In the genomic region with DNA sequence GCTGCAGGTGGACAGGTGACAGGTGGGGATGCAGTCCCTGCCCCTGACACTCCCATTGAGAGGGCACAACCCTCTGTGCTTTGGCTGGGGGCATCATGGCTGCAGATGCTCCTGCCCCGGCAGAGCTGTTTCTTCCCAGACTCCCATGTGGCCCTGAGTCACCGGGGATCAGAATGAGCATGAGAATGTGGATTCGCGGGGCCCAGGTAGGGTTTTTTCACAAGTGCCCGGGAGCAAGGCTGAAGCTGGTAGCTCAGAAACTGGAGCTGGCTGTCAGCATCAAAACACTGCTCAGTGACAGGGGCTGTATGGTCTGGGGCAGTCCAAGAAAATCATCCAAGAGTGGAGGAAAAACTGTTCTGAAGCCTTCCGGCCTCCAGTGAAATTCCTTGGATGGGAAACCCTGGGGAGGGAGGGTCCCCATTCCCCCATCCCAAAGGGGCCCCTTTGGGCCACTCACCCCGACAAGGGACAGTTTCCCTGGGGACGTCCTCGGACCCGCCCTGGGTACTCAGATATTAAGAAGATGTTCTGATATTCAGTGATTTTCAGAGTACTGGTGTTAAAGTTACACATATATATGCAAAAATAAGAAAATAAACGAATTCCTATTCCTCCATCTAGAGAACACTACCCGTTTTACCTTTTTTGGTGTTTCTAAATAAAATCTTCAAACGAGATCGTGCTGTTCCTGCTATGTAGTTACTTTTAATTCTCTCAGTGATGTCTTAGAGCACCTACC, we compare ENCODE assay signal across 15 cellular contexts.
A peak's percentile ranks its signal among the peaks of the same experiment; 100 is the strongest.
DNase-seq lines count a peak whose midpoint lies in the region; ATAC-seq, FAIRE-seq and TF ChIP-seq lines count a peak whose summit lies in the region.
"Had no signal": no experiment of that assay in that cellular context is flagged by ENCODE, and none has a peak within 500 bp of the region (broad histone marks: within the 10 kb centered on the region; RNA-seq: fewer than 3 reads in every experiment).

No MANE protein-coding gene starts in this region.

- no peak overlapping the region for H3K18ac ChIP-seq in mesenchymal stem cell (ENCODE audit: low read depth in 1 of 2, low read length in 2 of 2)

- H3K4me3 ChIP-seq in H7 (ENCODE audit: insufficient read depth, low read depth, low read length) = no peak overlapping the region
- H3K4me3 ChIP-seq in mesenchymal stem cell (ENCODE audit: insufficient read depth in 1 of 2, low read depth in 1 of 2, low read length in 2 of 2) = no peak overlapping the region
- H3K4me3 ChIP-seq in HepG2 (replicated peaks in 1 of 3; ENCODE audit: insufficient read depth in 1 of 3, low read depth in 2 of 3, low read length in 3 of 3) = no peak overlapping the region
- H3K4me3 ChIP-seq: esophagus squamous epithelium, PC-9 had no signal

- CTCF ChIA-PET in HepG2 (lab: Yijun Ruan, JAX; ENCODE audit: low intra/inter-chr PET ratio, low total read pairs) = no interaction called here

- no peak overlapping the region for H3K27ac ChIP-seq in mesenchymal stem cell (ENCODE audit: low read length, poor library complexity, severe bottlenecking)
- no peak overlapping the region for H3K27ac ChIP-seq in HepG2 (ENCODE audit: extremely low read length, insufficient read depth, low read length)
- H3K27ac ChIP-seq: esophagus squamous epithelium, PC-9 had no signal

- H3K4me2 ChIP-seq in mesenchymal stem cell (ENCODE audit: low read length, poor library complexity, severe bottlenecking) (no peak overlapping the region), HepG2 (ENCODE audit: low read depth, low read length) (no peak overlapping the region)
- H3K4me2 ChIP-seq: PC-9 had no signal

- H2BK5ac ChIP-seq in mesenchymal stem cell (ENCODE audit: low read depth, low read length, poor library complexity, severe bottlenecking) = no peak overlapping the region

- TF ChIP-seq CTCF in brain (conservative IDR thresholded peaks at IDR 0.05) = no peak
- no peak for TF ChIP-seq CTCF in type B pancreatic cell (conservative IDR thresholded peaks at IDR 0.05)
- no peak for TF ChIP-seq CTCF in HepG2 (CRISPR knock-in tag; IDR thresholded peaks at IDR 0.05)

- no peak overlapping the region for H3K4ac ChIP-seq in mesenchymal stem cell (ENCODE audit: low read depth in 1 of 2, low read length in 2 of 2)

- no TSS peak for BruUV-seq in HepG2 (replicated peaks; lab: Mats Ljungman, UMichigan)

- H3K36me3 Mint-ChIP-seq in brain (no peaks in the 10 kb centered on the region), type B pancreatic cell (no peaks in the 10 kb centered on the region)

- H2BK15ac ChIP-seq in mesenchymal stem cell (ENCODE audit: low read depth, poor library complexity, severe bottlenecking) = no peak overlapping the region

- H2AK5ac ChIP-seq in mesenchymal stem cell (ENCODE audit: low read length, severe bottlenecking) = no peak overlapping the region

- H3K9ac ChIP-seq in mesenchymal stem cell (ENCODE audit: low read length) = no peak overlapping the region
- H3K9ac ChIP-seq in HepG2 (ENCODE audit: insufficient read depth, low read depth, low read length) = no peak overlapping the region

- no peak for TF ChIP-seq EP300 in HepG2 (IDR thresholded peaks at IDR 0.05; ENCODE audit: low read depth in 2 of 2, low read length in 2 of 2)
- TF ChIP-seq EP300 in HepG2 (CRISPR knock-in tag; IDR thresholded peaks at IDR 0.05; ENCODE audit: borderline replicate concordance) = no peak

- H3K27me3 ChIP-seq in H7 (ENCODE audit: control insufficient read depth, insufficient read depth, low read length) = peaks cover 20% of the 10 kb centered on the region
- peaks cover 28 to 42% of the 10 kb centered on the region in 2 experiments for H3K27me3 ChIP-seq in mesenchymal stem cell (ENCODE audit: control insufficient read depth in 1 of 2, insufficient read depth in 1 of 2, low read length in 2 of 2)
- H3K27me3 ChIP-seq in HepG2 (ENCODE audit: control insufficient read depth in 1 of 2, insufficient read depth in 2 of 2, low read length in 2 of 2) = peaks cover 6 to 41% of the 10 kb centered on the region in 2 experiments

- no peaks in the 10 kb centered on the region for H3K36me3 ChIP-seq in H7 (replicated peaks; ENCODE audit: control insufficient read depth, insufficient read depth, low read length)
- no peaks in the 10 kb centered on the region for H3K36me3 ChIP-seq in mesenchymal stem cell (ENCODE audit: control insufficient read depth in 1 of 2, insufficient read depth in 2 of 2, low read depth in 1 of 2, low read length in 2 of 2)
- no peaks in the 10 kb centered on the region for H3K36me3 ChIP-seq in HepG2 (replicated peaks in 1 of 2; ENCODE audit: control insufficient read depth in 1 of 2, insufficient read depth in 2 of 2, low read length in 2 of 2)
- H3K36me3 ChIP-seq: esophagus squamous epithelium had no signal

- no peaks in the 10 kb centered on the region for H4K20me1 ChIP-seq in HepG2 (ENCODE audit: insufficient read depth, low read length)

- DNase-seq in Daoy (ENCODE audit: low read depth) = peak; percentile 22
- DNase-seq in H7 = peak; percentile 71
- DNase-seq in mesenchymal stem cell = peak; percentile 10
- no peak for DNase-seq in type B pancreatic cell (ENCODE audit: extremely low spot score, unreplicated experiment)
- DNase-seq in HepG2 (ENCODE audit: low spot score) = no peak
- DNase-seq: amniotic stem cell, esophagus squamous epithelium, hypothalamus, NCI-H1048, NCI-H446, PC-9, SW 1271 had no signal

- no peak for TF ChIP-seq POLR2A in HepG2 (IDR thresholded peaks at IDR 0.05; ENCODE audit: insufficient read depth in 1 of 2, low read depth in 2 of 2, low read length in 2 of 2)

- peak overlapping the region in 1 of 2 experiments; percentile 6 for H3K23ac ChIP-seq in mesenchymal stem cell (ENCODE audit: low read length in 2 of 2)

- ATAC-seq in HG02938 (IDR thresholded peaks at IDR 0.05; ENCODE audit: unreplicated experiment) (no peak), HepG2 (no peak)
- ATAC-seq: activated CD4-positive, CD25-positive, alpha-beta regulatory T cell treated with anti-CD3 and anti-CD28 coated beads, Interleukin-2, amount 50 U/mL, for 24 hours had no signal

- H3K4me1 ChIP-seq in mesenchymal stem cell (ENCODE audit: control insufficient read depth, insufficient read depth, low read depth, low read length) = peaks cover 16% of the 10 kb centered on the region
- 0 out of 2 replicates have a peak, but pooled peaks cover 9% of the 10 kb centered on the region for H3K4me1 ChIP-seq in HepG2 (ENCODE audit: insufficient read depth, low read length)

- no peak overlapping the region for H3K14ac ChIP-seq in mesenchymal stem cell (ENCODE audit: low read length in 2 of 2)

- H3K27me3 Mint-ChIP-seq in brain (peaks cover 26% of the 10 kb centered on the region), type B pancreatic cell (peaks cover 49% of the 10 kb centered on the region)

- no peak overlapping the region for H2BK12ac ChIP-seq in mesenchymal stem cell (ENCODE audit: low read length in 2 of 2)

- intact Hi-C loops in HepG2 (cut with micrococcal nuclease; ENCODE audit: unreplicated experiment) = loop anchor here (5.0 to 10.0 kb wide), 2 partner anchors 167 to 439 kb away; a partner anchor contains a TSS

- in situ Hi-C loops in HepG2 (cut with HindIII; ENCODE audit: extremely low pct_ligation_motif_present, low pct_unique_long_range_greater_than_20kb) = loop anchor here (10.0 to 25.0 kb wide), 3 partner anchors 132 to 469 kb away; a partner anchor contains a TSS

- H3K27ac Mint-ChIP-seq in brain (no peak overlapping the region), type B pancreatic cell (no peak overlapping the region)

- no peak for FAIRE-seq in HepG2 (lab: Jason Lieb, UNC)

- no peak overlapping the region for H4K91ac ChIP-seq in mesenchymal stem cell (ENCODE audit: low read length)

- POLR2A ChIA-PET in HepG2 (lab: Yijun Ruan, JAX) = no interaction called here

- H2BK120ac ChIP-seq in mesenchymal stem cell (ENCODE audit: low read depth, low read length) = no peak overlapping the region

- H3K4me3 Mint-ChIP-seq in brain (peak overlapping the region in 4 of 5 experiments; percentile 62 to 68 (median 65)), type B pancreatic cell (no peak overlapping the region)

- no peaks in the 10 kb centered on the region for H3K79me1 ChIP-seq in mesenchymal stem cell (replicated peaks; ENCODE audit: low read length, poor library complexity, severe bottlenecking)

- no peak overlapping the region for H2AFZ ChIP-seq in mesenchymal stem cell (ENCODE audit: low read depth, low read length)
- no peak overlapping the region for H2AFZ ChIP-seq in HepG2 (ENCODE audit: low read length)
- H2AFZ ChIP-seq: PC-9 had no signal

- peaks cover 0 to 6% (median 3%) of the 10 kb centered on the region in 5 experiments for H3K9me3 Mint-ChIP-seq in brain
- no peaks in the 10 kb centered on the region for H3K9me3 Mint-ChIP-seq in type B pancreatic cell

- WGBS in mesenchymal stem cell = 18% methylated on average over 9 of the region's 14 CpGs
- 11% methylated on average over 12 of the region's 14 CpGs for WGBS in HepG2 (ENCODE audit: low lambda C conversion rate)

- no peak for TF ChIP-seq RAD21 in HepG2 (CRISPR knock-in tag; IDR thresholded peaks at IDR 0.05)

- H4K8ac ChIP-seq in mesenchymal stem cell (ENCODE audit: low read length) = no peak overlapping the region

- H3K9me3 ChIP-seq in mesenchymal stem cell (ENCODE audit: control insufficient read depth, low read length) = no peaks in the 10 kb centered on the region
- H3K9me3 ChIP-seq in HepG2 (ENCODE audit: low read length) = no peaks in the 10 kb centered on the region
- H3K9me3 ChIP-seq: esophagus squamous epithelium had no signal

- no peaks in the 10 kb centered on the region for H3K79me2 ChIP-seq in HepG2 (ENCODE audit: insufficient read depth, low read length)

- H3K4me1 Mint-ChIP-seq in brain = peaks cover 31% of the 10 kb centered on the region
- peaks cover 8% of the 10 kb centered on the region for H3K4me1 Mint-ChIP-seq in type B pancreatic cell (ENCODE audit: unreplicated experiment)

TF ChIP-seq in HepG2, 621 proteins besides CTCF, POLR2A, EP300 and RAD21 (continues in another document):
- no peak for TF ChIP-seq YEATS2 (CRISPR knock-in tag; IDR thresholded peaks at IDR 0.05; ENCODE audit: borderline replicate concordance)
- TF ChIP-seq ZSCAN30 (CRISPR knock-in tag; IDR thresholded peaks at IDR 0.05) = no peak
- TF ChIP-seq FOXC1 (CRISPR knock-in tag; IDR thresholded peaks at IDR 0.05; ENCODE audit: borderline replicate concordance) = no peak
- TF ChIP-seq TMF1 (CRISPR knock-in tag; IDR thresholded peaks at IDR 0.05; ENCODE audit: low read depth) = no peak

Comparison
In these comparisons a context has a peak if more than half of its experiments do, and no peak if none do; other contexts are left out.
1. DNase-seq: peak in Daoy (single experiment), H7 (single experiment) and mesenchymal stem cell (single experiment); none in type B pancreatic cell (single experiment) and HepG2 (single experiment).